ENCODE assay signal across 11 cellular contexts in the genomic region with DNA sequence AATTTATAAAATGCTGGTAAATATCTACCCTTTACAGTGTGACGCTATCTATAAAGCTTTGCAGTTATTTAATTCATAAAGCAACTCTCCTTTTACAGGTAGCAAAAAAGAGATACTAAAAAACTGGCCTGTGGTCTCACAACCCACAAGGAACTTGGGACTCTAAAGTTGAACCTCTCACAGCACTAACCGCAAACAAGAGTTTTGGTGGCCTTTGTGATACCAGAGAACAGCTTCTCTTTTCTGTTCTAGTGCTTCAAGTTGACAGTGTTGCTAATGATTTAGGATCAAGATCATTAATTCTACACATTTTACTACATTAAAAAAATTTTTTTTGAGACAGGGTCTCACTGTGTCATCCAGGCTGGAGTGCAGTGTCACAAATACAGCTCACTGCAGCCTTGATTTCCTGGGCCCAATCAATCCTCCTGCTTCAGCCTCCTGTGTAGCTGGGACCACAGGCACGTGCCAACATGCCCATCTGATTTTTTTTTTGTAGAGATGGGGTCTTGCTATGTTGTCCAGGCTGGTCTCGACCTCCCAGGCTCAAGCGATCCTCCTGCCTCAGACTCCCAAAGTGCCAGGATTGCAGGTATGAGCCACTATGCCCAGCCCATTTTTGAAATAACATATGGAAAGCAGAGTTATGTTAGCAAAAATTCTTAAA. TPM values are rescaled to one million over a fixed set of nuclear protein-coding genes. Genes with fewer than 3 reads are reported as not detected.
DNase-seq lines count a peak whose midpoint lies in the region; ATAC-seq, FAIRE-seq and TF ChIP-seq lines count a peak whose summit lies in the region.
"Had no signal": no experiment of that assay in that cellular context is flagged by ENCODE, and none has a peak within 500 bp of the region (broad histone marks: within the 10 kb centered on the region; RNA-seq: fewer than 3 reads in every experiment).

No MANE protein-coding gene starts in this region.

- DNase-seq in GM12891 (ENCODE audit: insufficient read length, low spot score) (no peak), H54 (ENCODE audit: insufficient read length, low spot score) (no peak), head of caudate nucleus (no peak), NK-92 (lab: John Stamatoyannopoulos, UW; ENCODE audit: unreplicated experiment) (no peak)
- no peak for DNase-seq in activated CD4-positive, alpha-beta T cell treated with anti-CD3 and anti-CD28 coated beads for 48 hours
- DNase-seq: CD4-positive, alpha-beta memory T cell; thyroid gland had no signal

- H3K9me3 Mint-ChIP-seq in T-helper 1 cell treated with Interleukin-12 subunit alpha and Interleukin-12 subunit beta and Interleukin-4 antibody, amounts not matched to agents 30 μg/mL and 1 μg/mL, for 36 hours: peaks cover 15% of the 10 kb centered on the region

- peak overlapping the region; percentile 49 for H3K27ac Mint-ChIP-seq in T-helper 1 cell treated with Interleukin-12 subunit alpha and Interleukin-12 subunit beta and Interleukin-4 antibody, amounts not matched to agents 30 μg/mL and 1 μg/mL, for 36 hours

- intact Hi-C loops in head of caudate nucleus (cut with DNase I): no loop called here

- ATAC-seq in GM21360 (IDR thresholded peaks at IDR 0.05; ENCODE audit: unreplicated experiment) (peak; percentile 61), HG03097 (IDR thresholded peaks at IDR 0.05; ENCODE audit: low FRiP score, unreplicated experiment) (peak; percentile 78)

- FAIRE-seq in GM12891 (lab: Jason Lieb, UNC): peak; percentile 16
- FAIRE-seq in H54 (lab: Jason Lieb, UNC): no peak
- FAIRE-seq: endometrium had no signal

- no peak overlapping the region for H3K4me3 Mint-ChIP-seq in T-helper 1 cell treated with Interleukin-12 subunit alpha and Interleukin-12 subunit beta and Interleukin-4 antibody, amounts not matched to agents 30 μg/mL and 1 μg/mL, for 36 hours

- no peaks in the 10 kb centered on the region for H3K27me3 Mint-ChIP-seq in T-helper 1 cell treated with Interleukin-12 subunit alpha and Interleukin-12 subunit beta and Interleukin-4 antibody, amounts not matched to agents 30 μg/mL and 1 μg/mL, for 36 hours (ENCODE audit: low read depth)
- H3K27me3 Mint-ChIP-seq: CD4-positive, alpha-beta memory T cell had no signal

- H3K4me1 Mint-ChIP-seq in T-helper 1 cell treated with Interleukin-12 subunit alpha and Interleukin-12 subunit beta and Interleukin-4 antibody, amounts not matched to agents 30 μg/mL and 1 μg/mL, for 36 hours (ENCODE audit: low read depth): peaks cover 39% of the 10 kb centered on the region

- TF ChIP-seq POLR2A in GM12891 (IDR thresholded peaks at IDR 0.05; ENCODE audit: low read depth, low read length) (no peak), H54 (IDR thresholded peaks at IDR 0.05; ENCODE audit: low read depth, low read length) (no peak)

- H3K36me3 Mint-ChIP-seq in T-helper 1 cell treated with Interleukin-12 subunit alpha and Interleukin-12 subunit beta and Interleukin-4 antibody, amounts not matched to agents 30 μg/mL and 1 μg/mL, for 36 hours (ENCODE audit: low read depth): peaks cover 7% of the 10 kb centered on the region
- H3K36me3 Mint-ChIP-seq: CD4-positive, alpha-beta memory T cell had no signal

TF ChIP-seq in GM12891, 5 proteins besides CTCF, POLR2A, EP300 and RAD21:
- TF ChIP-seq SPI1 (IDR thresholded peaks at IDR 0.05; ENCODE audit: low read depth, low read length) (no peak), POU2F2 (IDR thresholded peaks at IDR 0.05; ENCODE audit: low read depth, low read length) (no peak), PAX5 (IDR thresholded peaks at IDR 0.05; ENCODE audit: insufficient read depth, low read length, severe bottlenecking) (no peak)

RNA-seq across cellular contexts. Expression of a gene that starts 56.0 kb away (rescaled TPM):
- polyA plus RNA-seq in GM12891 (2012; ENCODE audit: low read depth, missing spikeins): not detected
